In genomic region chr9:5838884-5839571, GRCh38 we compare ENCODE assay signal across 10 cellular contexts. TPM values are rescaled to one million over a fixed set of nuclear protein-coding genes. Genes with fewer than 3 reads are reported as not detected.
DNase-seq lines count a peak whose midpoint lies in the region; ATAC-seq, FAIRE-seq and TF ChIP-seq lines count a peak whose summit lies in the region.
"Had no signal": no experiment of that assay in that cellular context is flagged by ENCODE, and none has a peak within 500 bp of the region (broad histone marks: within the 10 kb centered on the region; RNA-seq: fewer than 3 reads in every experiment).

No MANE protein-coding gene starts in this region.

- H3K79me1 ChIP-seq in H1 (ENCODE audit: low read depth, low read length): no peaks in the 10 kb centered on the region

- peak overlapping the region; percentile 35; the same call in 1 of the 2 replicates for H4K8ac ChIP-seq in H1 (ENCODE audit: extremely low read depth, insufficient read depth, low read length)

- H3K4me1 ChIP-seq in GM23248 (ENCODE audit: insufficient read depth) (peaks cover 8% of the 10 kb centered on the region), H1 (replicated peaks in 1 of 4; ENCODE audit: control insufficient read depth in 3 of 4, insufficient read depth in 4 of 4, low read length in 3 of 4) (peaks cover 0 to 8% (median 3%) of the 10 kb centered on the region in 4 experiments; a peak in 2 of 7 replicates), mucosa of rectum (ENCODE audit: control insufficient read depth in 2 of 2, insufficient read depth in 2 of 2, low read length in 2 of 2) (peaks cover 12 to 21% of the 10 kb centered on the region in 2 donors)

- no peaks in the 10 kb centered on the region for H3K36me3 ChIP-seq in GM23248 (ENCODE audit: low read depth)
- no peaks in the 10 kb centered on the region for H3K36me3 ChIP-seq in H1 (ENCODE audit: control insufficient read depth in 2 of 4, insufficient read depth in 4 of 4, low read length in 3 of 4)
- H3K36me3 ChIP-seq in mucosa of rectum (ENCODE audit: control insufficient read depth in 2 of 2, insufficient read depth in 2 of 2, low read length in 2 of 2): peaks cover 0 to 3% of the 10 kb centered on the region in 2 donors
- H3K36me3 ChIP-seq: thoracic aorta had no signal

- no peak overlapping the region for H2AK5ac ChIP-seq in H1 (ENCODE audit: low read depth, low read length)

- ATAC-seq in HG03571 (IDR thresholded peaks at IDR 0.05; ENCODE audit: unreplicated experiment): no peak
- ATAC-seq in GM19452 (IDR thresholded peaks at IDR 0.05; ENCODE audit: unreplicated experiment): no peak

- no peak overlapping the region for H3K14ac ChIP-seq in H1 (ENCODE audit: insufficient read length)

- H3K56ac ChIP-seq in H1 (replicated peaks; ENCODE audit: insufficient read length, low read depth, low read length): no peak overlapping the region

- no peak overlapping the region for H3K23ac ChIP-seq in H1 (ENCODE audit: insufficient read length)

- H4K20me1 ChIP-seq in GM23248 (ENCODE audit: insufficient read depth) (no peaks in the 10 kb centered on the region), H1 (replicated peaks in 1 of 2; ENCODE audit: control insufficient read depth in 1 of 2, insufficient read depth in 2 of 2, low read length in 2 of 2) (no peaks in the 10 kb centered on the region)

- no peak overlapping the region for H3K4me2 ChIP-seq in GM23248 (ENCODE audit: unreplicated experiment)
- H3K4me2 ChIP-seq in H1 (ENCODE audit: insufficient read depth in 1 of 2, low read depth in 2 of 2, low read length in 2 of 2): no peak overlapping the region

- TF ChIP-seq EP300 in H1 (IDR thresholded peaks at IDR 0.05; ENCODE audit: borderline replicate concordance in 1 of 2, low read depth in 2 of 2, low read length in 2 of 2): no peak

- DNase-seq in GM23248 (peak; percentile 79), NCI-H2196 treated with DMSO at 0.1 percent for 48 hours (lab: John Stamatoyannopoulos, UW; ENCODE audit: unreplicated experiment) (peak; percentile 72), H1 (ENCODE audit: low read depth in 1 of 2, low spot score in 2 of 2) (no peak), D341Med (ENCODE audit: low spot score) (no peak), ecto neural progenitor cell (ENCODE audit: low spot score) (no peak)

- H3K79me2 ChIP-seq in GM23248 (ENCODE audit: insufficient read depth) (no peaks in the 10 kb centered on the region), H1 (ENCODE audit: control insufficient read depth in 1 of 2, insufficient read depth in 2 of 2, low read length in 2 of 2) (no peaks in the 10 kb centered on the region)

- no peak for FAIRE-seq in H1 (lab: Jason Lieb, UNC)
- FAIRE-seq: GM12892 had no signal

- H3K27ac ChIP-seq in GM23248 (no peak overlapping the region), H1 (ENCODE audit: low read depth, low read length) (no peak overlapping the region), mucosa of rectum (ENCODE audit: low read depth in 2 of 2, low read length in 2 of 2) (peak overlapping the region; percentile 57 to 69)
- H3K27ac ChIP-seq: thoracic aorta had no signal

- in situ Hi-C loops in GM23248 (cut with MboI): no loop called here

- H2BK5ac ChIP-seq in H1 (ENCODE audit: low read depth, low read length): peak overlapping the region; percentile 46; the same call in 1 of the 2 replicates

- H2BK20ac ChIP-seq in H1 (ENCODE audit: low read length): no peak overlapping the region

- H3K18ac ChIP-seq in H1 (ENCODE audit: extremely low read depth, low read length): no peak overlapping the region

- H4K5ac ChIP-seq in H1 (ENCODE audit: insufficient read length, low read depth, low read length): no peak overlapping the region

- H3K9me3 ChIP-seq in GM23248 (ENCODE audit: low read depth) (no peaks in the 10 kb centered on the region), H1 (ENCODE audit: insufficient read depth in 2 of 2, low read depth in 1 of 2, low read length in 1 of 2) (0 out of 4 replicates have a peak, but pooled peaks cover 0 to 3% of the 10 kb centered on the region in 2 experiments), mucosa of rectum (ENCODE audit: control insufficient read depth in 2 of 2, low read length in 2 of 2) (no peaks in the 10 kb centered on the region)
- H3K9me3 ChIP-seq: thoracic aorta had no signal

- H3K4ac ChIP-seq in H1 (replicated peaks; ENCODE audit: insufficient read length, low read depth, low read length): no peak overlapping the region

- POLR2A ChIA-PET in H1 (lab: Charles Lee; ENCODE audit: partially characterized antibody): no interaction called here

- no peaks in the 10 kb centered on the region; the same call in 1 of the 2 replicates for H3F3A ChIP-seq in GM23248 (ENCODE audit: insufficient read depth)

- TF ChIP-seq POLR2A in H1 (IDR thresholded peaks at IDR 0.05; ENCODE audit: control extremely low read depth in 1 of 2, low read depth in 2 of 2, low read length in 2 of 2): no peak

- H3K27me3 ChIP-seq in GM23248 (replicated peaks; ENCODE audit: insufficient read depth) (no peaks in the 10 kb centered on the region), H1 (replicated peaks in 1 of 4; ENCODE audit: control insufficient read depth in 3 of 4, extremely low read depth in 1 of 4, insufficient read depth in 3 of 4, low read length in 3 of 4) (no peaks in the 10 kb centered on the region), mucosa of rectum (ENCODE audit: control insufficient read depth in 2 of 2, insufficient read depth in 2 of 2, low read length in 2 of 2) (no peaks in the 10 kb centered on the region)

- H3K4me3 ChIP-seq in GM23248: no peak overlapping the region
- H3K4me3 ChIP-seq in H1 (ENCODE audit: extremely low read depth in 1 of 4, insufficient read depth in 2 of 4, low read depth in 3 of 4, low read length in 4 of 4): no peak overlapping the region
- no peak overlapping the region for H3K4me3 ChIP-seq in mucosa of rectum (ENCODE audit: low read length in 2 of 2)
- H3K4me3 ChIP-seq: thoracic aorta had no signal

- no peak overlapping the region for H3K9ac ChIP-seq in GM23248
- no peak overlapping the region for H3K9ac ChIP-seq in H1 (replicated peaks in 1 of 4; ENCODE audit: extremely low read depth in 1 of 4, low read depth in 3 of 4, low read length in 3 of 4)
- H3K9ac ChIP-seq in mucosa of rectum (ENCODE audit: low read depth in 1 of 2, low read length in 2 of 2): no peak overlapping the region

- no peak for TF ChIP-seq RAD21 in H1 (IDR thresholded peaks at IDR 0.05 in 1 of 2, conservative IDR thresholded peaks at IDR 0.05 in 1 of 2; ENCODE audit: low read depth in 2 of 2, low read length in 2 of 2)

- H2BK15ac ChIP-seq in H1 (ENCODE audit: low read length): 0 out of 2 replicates have a peak overlapping the region, but pooled peaks have one; percentile 33

- H2BK12ac ChIP-seq in H1 (ENCODE audit: low read depth, low read length): no peak overlapping the region

- CTCF ChIA-PET in H1 (lab: Charles Lee; ENCODE audit: partially characterized antibody): interaction anchor here (0.6 to 1.2 kb wide), 3 partner anchors 12 to 47 kb away, joined by 3 to 4 read pairs (median 3); no protein-coding TSS in a partner anchor

- no peaks in the 10 kb centered on the region for H3K9me2 ChIP-seq in GM23248 (ENCODE audit: insufficient read depth)

- peak overlapping the region; percentile 70 for H4K91ac ChIP-seq in H1 (replicated peaks; ENCODE audit: insufficient read length, low read length)

- 39 to 45% methylated on average over 2 of the region's 2 CpGs for WGBS in GM23248 (ENCODE audit: low coverage in 1 of 2, low lambda C conversion rate in 2 of 2, missing lambda C conversion rate in 2 of 2), 2 experiments
- WGBS in H1 (ENCODE audit: extremely low coverage in 1 of 2, insufficient coverage in 1 of 2, insufficient read length in 1 of 2, insufficient replicate concordance in 2 of 2, low coverage in 1 of 2, low lambda C conversion rate in 2 of 2, missing lambda C conversion rate in 1 of 2), 2 experiments: 79% methylated on average over 2 of the region's 2 CpGs; no CpG with 5 or more reads in 1 of the 2 experiments

- H3K23me2 ChIP-seq in H1 (ENCODE audit: low read depth, low read length): no peaks in the 10 kb centered on the region

- TF ChIP-seq CTCF in H1 (IDR thresholded peaks at IDR 0.05; ENCODE audit: control extremely low read depth in 1 of 3, insufficient read depth in 1 of 3, low read depth in 1 of 3, low read length in 3 of 3): no peak

- no peak overlapping the region for H2AFZ ChIP-seq in GM23248
- peak overlapping the region; percentile 75; the same call in 1 of the 2 replicates for H2AFZ ChIP-seq in H1 (ENCODE audit: low read length)

- no peak overlapping the region for H2BK120ac ChIP-seq in H1 (replicated peaks; ENCODE audit: low read depth, low read length)

TF ChIP-seq in H1, 55 proteins besides CTCF, POLR2A, EP300 and RAD21 (continues in another document):
- TF ChIP-seq SIRT6 (IDR thresholded peaks at IDR 0.05; ENCODE audit: low read length) (no peak), BACH1 (IDR thresholded peaks at IDR 0.05; ENCODE audit: low read length) (peak; percentile 99), CHD1 (IDR thresholded peaks at IDR 0.05; ENCODE audit: low read depth, low read length) (no peak), PHF8 (conservative IDR thresholded peaks at IDR 0.05; ENCODE audit: low read depth, low read length) (no peak), MAFK (IDR thresholded peaks at IDR 0.05; ENCODE audit: low read depth, low read length) (peak; percentile 94)

RNA-seq across cellular contexts. Expression of gene ERMP1, which starts 6.1 kb away (rescaled TPM):
- 8.4 and 10.5 TPM in 2 replicates for total RNA-seq in GM23248 (2014; rRNA removed; shearing (Covaris generic))
- polyA plus RNA-seq in GM23248 (2016; fragmentation: Nextera tagmentation; extraction: Ambion mirVana) (2.6 TPM in 2 replicates), H1 (2011; rRNA removed) (8.3 and 12.8 TPM in 2 replicates)
- total RNA-seq in H1 (2021; fragmentation: NEBNext Ultra II Directional; extraction: Animal tissue kit (Norgen Biotek cat#: 25700)): 16.5 and 16.7 TPM in 2 replicates
- polyA plus RNA-seq in H1 (2011; cell fraction: cytosol; rRNA removed): 12.4 TPM
- polyA plus RNA-seq in H1 (2011; cell fraction: nucleus; rRNA removed): 9.4 TPM
- 11.0 to 15.0 TPM (median 13.3 TPM) in 4 replicates for polyA plus RNA-seq in H1 (2012, experiment 1 of 2)
- 0.96 TPM for polyA plus RNA-seq in H1 (2012, experiment 2 of 2)
- polyA plus RNA-seq in H1 (2013, experiment 1 of 2): 19.5 TPM
- 18.8 TPM for polyA plus RNA-seq in H1 (2013, experiment 2 of 2)
- 25.8 and 34.7 TPM in 2 replicates for polyA minus RNA-seq in H1 (2011; rRNA and poly(A)+ RNA removed)
- 10.8 TPM for polyA minus RNA-seq in H1 (2011; cell fraction: cytosol; rRNA and poly(A)+ RNA removed)
- polyA minus RNA-seq in H1 (2011; cell fraction: nucleus; rRNA and poly(A)+ RNA removed): 16.9 TPM

RNA-seq across cellular contexts. Expression of gene MLANA, which starts 51.7 kb away (rescaled TPM):
- not detected in 2 replicates for total RNA-seq in GM23248 (2014; rRNA removed; shearing (Covaris generic))
- 0.24 TPM in 2 replicates for polyA plus RNA-seq in GM23248 (2016; fragmentation: Nextera tagmentation; extraction: Ambion mirVana)
- not detected in 2 replicates for total RNA-seq in H1 (2021; fragmentation: NEBNext Ultra II Directional; extraction: Animal tissue kit (Norgen Biotek cat#: 25700))
- not detected in 2 replicates for polyA plus RNA-seq in H1 (2011; rRNA removed)
- polyA plus RNA-seq in H1 (2011; cell fraction: cytosol; rRNA removed): not detected
- not detected for polyA plus RNA-seq in H1 (2011; cell fraction: nucleus; rRNA removed)
- polyA plus RNA-seq in H1 (2012, experiment 1 of 2): not detected in 4 replicates
- not detected for polyA plus RNA-seq in H1 (2012, experiment 2 of 2)
- polyA plus RNA-seq in H1 (2013, experiment 1 of 2): not detected
- polyA plus RNA-seq in H1 (2013, experiment 2 of 2): not detected
- polyA minus RNA-seq in H1 (2011; rRNA and poly(A)+ RNA removed): not detected in 2 replicates
- polyA minus RNA-seq in H1 (2011; cell fraction: cytosol; rRNA and poly(A)+ RNA removed): not detected
- polyA minus RNA-seq in H1 (2011; cell fraction: nucleus; rRNA and poly(A)+ RNA removed): not detected
- total RNA-seq: thoracic aorta had no signal

Comparison
In these comparisons a context has a peak if more than half of its experiments do, and no peak if none do; other contexts are left out.
1. DNase-seq: peak in GM23248 (single experiment) and NCI-H2196 treated with DMSO at 0.1 percent for 48 hours (single experiment); none in H1 (0 of 2), D341Med (single experiment) and ecto neural progenitor cell (single experiment).
2. H3K27ac ChIP-seq: peak in mucosa of rectum (2 of 2); none in GM23248 (single experiment) and H1 (single experiment).